In the genomic region with DNA sequence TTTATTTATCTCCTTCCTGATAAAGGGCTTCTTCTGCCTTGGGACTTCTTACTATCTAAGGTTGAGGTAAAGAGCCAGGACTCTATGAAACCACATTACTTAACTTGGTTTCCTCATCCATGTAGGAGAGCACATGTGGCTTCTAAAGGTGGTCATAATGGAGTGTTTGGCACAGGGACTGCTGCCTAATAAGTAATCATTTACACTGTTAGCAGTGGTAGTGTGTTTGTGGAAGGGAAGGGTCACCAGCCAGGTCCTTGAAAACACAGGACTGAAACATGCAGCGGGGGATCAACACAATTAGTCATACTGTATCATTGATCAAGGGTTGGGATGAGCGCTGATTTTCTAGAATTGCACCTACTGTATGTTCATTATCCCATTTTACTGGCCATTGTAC, we compare ENCODE assay signal across 31 cellular contexts. TPM values are rescaled to one million over a fixed set of nuclear protein-coding genes. Genes with fewer than 3 reads are reported as not detected.
A peak's percentile ranks its signal among the peaks of the same experiment; 100 is the strongest.
DNase-seq lines count a peak whose midpoint lies in the region; ATAC-seq, FAIRE-seq and TF ChIP-seq lines count a peak whose summit lies in the region.
"Had no signal": no experiment of that assay in that cellular context is flagged by ENCODE, and none has a peak within 500 bp of the region (broad histone marks: within the 10 kb centered on the region; RNA-seq: fewer than 3 reads in every experiment).

No MANE protein-coding gene starts in this region.

- H3K4me2 ChIP-seq in KMS-11: peak overlapping the region; percentile 1; the same call in 1 of the 2 replicates
- H3K4me2 ChIP-seq: A549 had no signal

- H3K27ac ChIP-seq in 22Rv1: peak overlapping the region; percentile 49
- H3K27ac ChIP-seq in KMS-11: no peak overlapping the region
- no peak overlapping the region for H3K27ac ChIP-seq in CD8-positive, alpha-beta T cell (ENCODE audit: low read depth, low read length)
- H3K27ac ChIP-seq: A549, lower lobe of right lung, SK-N-MC, testis, uterus had no signal

- H3K4me1 Mint-ChIP-seq in mesothelial cell of epicardium: peaks cover 19% of the 10 kb centered on the region
- no peaks in the 10 kb centered on the region for H3K4me1 Mint-ChIP-seq in CD8-positive, alpha-beta T cell (ENCODE audit: low read depth)

- peaks cover 9% of the 10 kb centered on the region for H3K36me3 Mint-ChIP-seq in mesothelial cell of epicardium
- peaks cover 3% of the 10 kb centered on the region for H3K36me3 Mint-ChIP-seq in CD8-positive, alpha-beta T cell

- H3K27me3 ChIP-seq in KMS-11 (ENCODE audit: insufficient read depth, low read depth) (no peaks in the 10 kb centered on the region), bronchial epithelial cell (ENCODE audit: control insufficient read depth, insufficient read depth, low read length) (no peaks in the 10 kb centered on the region)
- no peaks in the 10 kb centered on the region for H3K27me3 ChIP-seq in CD8-positive, alpha-beta T cell (ENCODE audit: insufficient read depth, low read length)
- H3K27me3 ChIP-seq: MG63, testis, uterus had no signal

- no peak for ATAC-seq in GM21526 (IDR thresholded peaks at IDR 0.05; ENCODE audit: low FRiP score, unreplicated experiment)
- no peak for ATAC-seq in CD8-positive, alpha-beta T cell
- ATAC-seq: A549; activated CD8-positive, alpha-beta T cell treated with anti-CD3 and anti-CD28 coated beads, Interleukin-2, amount 10 ng/mL, durations not matched to agents 7 days and 5 days; lower lobe of right lung had no signal

- H3K9me3 Mint-ChIP-seq in mesothelial cell of epicardium: no peaks in the 10 kb centered on the region
- no peaks in the 10 kb centered on the region for H3K9me3 Mint-ChIP-seq in CD8-positive, alpha-beta T cell
- H3K9me3 Mint-ChIP-seq: neural crest cell; T-helper 1 cell treated with Interleukin-12 subunit alpha and Interleukin-12 subunit beta and Interleukin-4 antibody, amounts not matched to agents 30 μg/mL and 1 μg/mL, for 36 hours had no signal

- H4K20me1 ChIP-seq in KMS-11 (ENCODE audit: insufficient read depth): peaks cover 67% of the 10 kb centered on the region

- POLR2A ChIA-PET in CD8-positive, alpha-beta T cell (lab: Charles Lee): no interaction called here

- H3K27me3 Mint-ChIP-seq in mesothelial cell of epicardium (ENCODE audit: low read depth): no peaks in the 10 kb centered on the region
- H3K27me3 Mint-ChIP-seq in CD8-positive, alpha-beta T cell (ENCODE audit: low read depth): no peaks in the 10 kb centered on the region
- H3K27me3 Mint-ChIP-seq: B cell had no signal

- peaks cover 95% of the 10 kb centered on the region for H3K79me2 ChIP-seq in KMS-11 (ENCODE audit: insufficient read depth, low read depth)

- H3K4me3 ChIP-seq in KMS-11 (IDR thresholded peaks at IDR 0.05; ENCODE audit: insufficient read depth, low read depth, low read length) (no peak overlapping the region), bronchial epithelial cell (ENCODE audit: low read depth, low read length) (no peak overlapping the region)
- H3K4me3 ChIP-seq in CD8-positive, alpha-beta T cell (ENCODE audit: low read depth, low read length): no peak overlapping the region
- H3K4me3 ChIP-seq: A549, lower lobe of right lung, MG63, SK-N-MC, testis, uterus had no signal

- H2AFZ ChIP-seq in KMS-11 (ENCODE audit: low read depth): no peak overlapping the region

- H3K36me3 ChIP-seq in KMS-11 (ENCODE audit: insufficient read depth): peaks cover 5% of the 10 kb centered on the region; the same call in 1 of the 2 replicates
- H3K36me3 ChIP-seq in bronchial epithelial cell (ENCODE audit: control insufficient read depth, insufficient read depth, low read length): peaks cover 11% of the 10 kb centered on the region
- H3K36me3 ChIP-seq in CD8-positive, alpha-beta T cell (ENCODE audit: insufficient read depth, low read length): no peaks in the 10 kb centered on the region
- H3K36me3 ChIP-seq: uterus had no signal

- H3K27ac Mint-ChIP-seq in mesothelial cell of epicardium: peak overlapping the region; percentile 51
- no peak overlapping the region for H3K27ac Mint-ChIP-seq in CD8-positive, alpha-beta T cell
- H3K27ac Mint-ChIP-seq: activated CD8-positive, alpha-beta T cell treated with anti-CD3 and anti-CD28 coated beads, Interleukin-2, amount 10 ng/mL, durations not matched to agents 7 days and 5 days; B cell; T-helper 1 cell treated with Interleukin-12 subunit alpha and Interleukin-12 subunit beta and Interleukin-4 antibody, amounts not matched to agents 30 μg/mL and 1 μg/mL, for 36 hours had no signal

- H3K9me3 ChIP-seq in CD8-positive, alpha-beta T cell (ENCODE audit: low read length): no peaks in the 10 kb centered on the region
- H3K9me3 ChIP-seq: A549, lower lobe of right lung, MG63, testis, uterus had no signal

- intact Hi-C loops in CD8-positive, alpha-beta T cell (cut with DNase I, micrococcal nuclease): no loop called here

- H3K9ac ChIP-seq in KMS-11: no peak overlapping the region

- no peak for FAIRE-seq in bronchial epithelial cell (lab: Jason Lieb, UNC)
- FAIRE-seq: A549, astrocyte, endothelial cell of umbilical vein, keratinocyte, TTC549 had no signal

- DNase-seq in bronchial epithelial cell (ENCODE audit: low read depth) (peak; percentile 15), mesothelial cell of epicardium (ENCODE audit: low spot score in 2 of 2, unreplicated experiment in 2 of 2) (no peak), GM13976 (ENCODE audit: low spot score) (no peak), SIG-M5 treated with dmso at 0.1 percent for 504 hours (lab: John Stamatoyannopoulos, UW; ENCODE audit: unreplicated experiment) (no peak)
- no peak for DNase-seq in CD8-positive, alpha-beta T cell
- DNase-seq: activated CD4-positive, CD25-positive, alpha-beta regulatory T cell treated with anti-CD3 and anti-CD28 coated beads, Interleukin-2, amount 50 U/mL, for 72 hours; activated CD8-positive, alpha-beta T cell treated with anti-CD3 and anti-CD28 coated beads, Interleukin-2, amount 10 ng/mL, durations not matched to agents 7 days and 5 days; activated gamma-delta T cell treated with Interleukin-2 at 50 U/mL for 16 hours; cerebellar nuclear complex; glutamatergic neuron; H7; lower lobe of right lung; MG63; NCI-H2029; NCI-H524 treated with DMSO at 0.1 percent for 48 hours; stimulated activated CD4-positive, alpha-beta T cell treated with anti-CD3 and anti-CD28 coated beads, Interleukin-15, amount 100 ng/mL, for 24 hours; stimulated activated naive CD4-positive, alpha-beta T cell; testis; uterus had no signal

- CTCF ChIA-PET in CD8-positive, alpha-beta T cell (lab: Charles Lee): no interaction called here

- TF ChIP-seq CTCF in 22Rv1 (IDR thresholded peaks at IDR 0.05) (no peak), KMS-11 (conservative IDR thresholded peaks at IDR 0.05; ENCODE audit: low read depth, low read length) (no peak), bronchial epithelial cell (IDR thresholded peaks at IDR 0.05; ENCODE audit: insufficient read depth, low read length, severe bottlenecking) (no peak), mesothelial cell of epicardium (IDR thresholded peaks at IDR 0.05; ENCODE audit: unreplicated experiment) (no peak), GM13976 (IDR thresholded peaks at IDR 0.05; ENCODE audit: borderline replicate concordance, control extremely low read depth, extremely low read depth, insufficient read depth, missing control alignments) (no peak)
- TF ChIP-seq CTCF in CD8-positive, alpha-beta T cell (IDR thresholded peaks at IDR 0.05): no peak

- H3K4me1 ChIP-seq in KMS-11 (ENCODE audit: low read depth, poor library complexity, severe bottlenecking): peaks cover 38% of the 10 kb centered on the region
- no peaks in the 10 kb centered on the region for H3K4me1 ChIP-seq in CD8-positive, alpha-beta T cell (ENCODE audit: insufficient read depth, low read length)
- H3K4me1 ChIP-seq: uterus had no signal

- in situ Hi-C loops in GM13976 (cut with MboI; ENCODE audit: low sequenced_read_pairs, unreplicated experiment): no loop called here

- H3K4me3 Mint-ChIP-seq in mesothelial cell of epicardium: no peak overlapping the region
- no peak overlapping the region for H3K4me3 Mint-ChIP-seq in CD8-positive, alpha-beta T cell
- H3K4me3 Mint-ChIP-seq: activated CD8-positive, alpha-beta T cell treated with anti-CD3 and anti-CD28 coated beads, Interleukin-2, amount 10 ng/mL, durations not matched to agents 7 days and 5 days; B cell; neural crest cell; T-helper 1 cell treated with Interleukin-12 subunit alpha and Interleukin-12 subunit beta and Interleukin-4 antibody, amounts not matched to agents 30 μg/mL and 1 μg/mL, for 36 hours had no signal

RNA-seq across cellular contexts. Expression of a gene that starts 59.6 kb away (rescaled TPM):
- total RNA-seq in bronchial epithelial cell (78.2 and 92.7 TPM in 2 replicates), mesothelial cell of epicardium (37.5 to 44.5 TPM (median 40.9 TPM) in 3 replicates)
- total RNA-seq in CD8-positive, alpha-beta T cell: 1 to 10 TPM; 1.1 to 1.7 TPM

Comparison
In these comparisons a context has a peak if more than half of its experiments do, and no peak if none do; other contexts are left out.
1. RNA of a gene that starts 59.6 kb away (total RNA-seq): 78.2 to 92.7 TPM in bronchial epithelial cell and 37.5 to 44.5 TPM in mesothelial cell of epicardium; 1.1 to 1.7 TPM in CD8-positive, alpha-beta T cell; every median in the first group is over 10 times any median in the second.